Comparison of ENCODE assay signal across 29 cellular contexts in the genomic region with DNA sequence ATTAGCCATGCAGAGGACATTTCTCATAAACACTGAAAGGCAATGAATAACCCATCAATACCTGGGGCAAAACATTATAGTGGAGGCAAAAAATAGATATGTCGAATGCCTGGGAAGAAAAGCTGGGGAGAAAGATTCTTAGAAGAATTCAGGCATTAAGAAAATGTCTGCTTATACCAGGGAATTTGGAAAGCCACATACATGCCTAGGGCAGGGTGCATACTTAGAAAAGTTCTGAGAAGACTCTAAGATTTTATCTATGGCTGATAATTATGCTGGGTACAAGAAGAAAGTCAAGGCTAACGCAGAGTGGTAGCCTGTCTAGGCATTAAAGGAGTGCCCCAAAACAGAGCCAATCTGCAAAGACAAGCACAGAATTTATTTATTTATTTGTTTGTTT. TPM values are rescaled to one million over a fixed set of nuclear protein-coding genes. Genes with fewer than 3 reads are reported as not detected.
"Had no signal": no experiment of that assay in that cellular context is flagged by ENCODE, and none has a peak within 500 bp of the region (broad histone marks: within the 10 kb centered on the region; RNA-seq: fewer than 3 reads in every experiment).

No MANE protein-coding gene starts in this region.

- H3K27me3 Mint-ChIP-seq: stimulated activated naive CD8-positive, alpha-beta T cell treated with anti-CD3 and anti-CD28 coated beads, Interleukin-15, amount 100 ng/mL, for 72 hours had no signal

- FAIRE-seq: astrocyte, endometrium, frontal cortex, pancreas had no signal

- ATAC-seq: activated naive CD4-positive, alpha-beta T cell treated with anti-CD3 and anti-CD28 coated beads, Interleukin-2, amount 50 U/mL, for 72 hours; left ventricle myocardium superior; mucosa of descending colon; pancreas; sciatic nerve; stimulated activated naive CD8-positive, alpha-beta T cell treated with anti-CD3 and anti-CD28 coated beads, Interleukin-15, amount 100 ng/mL, for 72 hours had no signal

- H3K4me1 ChIP-seq: pancreas, prostate gland, upper lobe of left lung, vagina had no signal

- H3K36me3 ChIP-seq: brain microvascular endothelial cell, pancreas, prostate gland, upper lobe of left lung, vagina had no signal

- H3K27ac ChIP-seq: brain microvascular endothelial cell, epithelial cell of prostate, pancreas, prostate gland, SK-N-MC, skin epidermis, upper lobe of left lung, vagina had no signal

- H3K9me3 ChIP-seq: pancreas, prostate gland had no signal

- H3K4me3 ChIP-seq: mucosa of descending colon, pancreas, prostate gland, SK-N-MC, skin epidermis, upper lobe of left lung, vagina had no signal

- DNase-seq: activated CD4-positive, alpha-beta T cell treated with anti-CD3 and anti-CD28 coated beads for 48 hours; activated CD4-positive, alpha-beta T cell treated with anti-CD3 and anti-CD28 coated beads, Interleukin-2, amount 50 U/mL, for 48 hours; activated CD8-positive, alpha-beta memory T cell treated with anti-CD3 and anti-CD28 coated beads, Interleukin-2, amount 50 U/mL, for 4 hours; activated effector memory CD4-positive, alpha-beta T cell treated with Interleukin-2 at 50 U/mL for 16 hours; activated T-cell treated with anti-CD3 and anti-CD28 coated beads, Interleukin-2, amount 50 U/mL, for 48 hours; brain microvascular endothelial cell; islet precursor cell; left ventricle myocardium superior; mucosa of descending colon; nucleus accumbens; pancreas; retina; stimulated activated CD4-positive, alpha-beta T cell treated with anti-CD3 and anti-CD28 coated beads, Interleukin-12 subunit alpha, Interleukin-12 subunit beta, amount 100 ng/mL, for 4 hours; stimulated activated CD4-positive, alpha-beta T cell treated with anti-CD3 and anti-CD28 coated beads, Interleukin-4, amount 100 ng/mL, for 1 hour; stimulated activated naive CD8-positive, alpha-beta T cell treated with anti-CD3 and anti-CD28 coated beads, Interleukin-15, amount 100 ng/mL, for 72 hours; substantia nigra; upper lobe of left lung had no signal

- H3K27ac Mint-ChIP-seq: dendritic cell treated with granulocyte-macrophage colony-stimulating factor and Interleukin-4, amounts not matched to agents 40 ng/mL and 50 ng/mL, for 4 days; stimulated activated naive CD8-positive, alpha-beta T cell treated with anti-CD3 and anti-CD28 coated beads, Interleukin-15, amount 100 ng/mL, for 72 hours had no signal

- H3K27me3 ChIP-seq: brain microvascular endothelial cell, pancreas, upper lobe of left lung, vagina had no signal

- H3K4me3 Mint-ChIP-seq: dendritic cell treated with granulocyte-macrophage colony-stimulating factor and Interleukin-4, amounts not matched to agents 40 ng/mL and 50 ng/mL, for 4 days; stimulated activated naive CD8-positive, alpha-beta T cell treated with anti-CD3 and anti-CD28 coated beads, Interleukin-15, amount 100 ng/mL, for 72 hours had no signal

RNA-seq across cellular contexts. Expression of a gene that starts 18.4 kb away (rescaled TPM):
- polyA plus RNA-seq: neural cell had no signal
